ENCODE assay signal across 14 cellular contexts in genomic region chr6:75882734-75883133, GRCh38.
DNase-seq lines count a peak whose midpoint lies in the region; ATAC-seq lines count a peak whose summit lies in the region.
"Had no signal": no experiment of that assay in that cellular context is flagged by ENCODE, and none has a peak within 500 bp of the region (broad histone marks: within the 10 kb centered on the region; RNA-seq: fewer than 3 reads in every experiment).

No MANE protein-coding gene starts in this region.

- H3K36me3 Mint-ChIP-seq in activated naive CD4-positive, alpha-beta T cell treated with anti-CD3 and anti-CD28 coated beads, Interleukin-2, amount 10 ng/mL, durations not matched to agents 7 days and 5 days = no peaks in the 10 kb centered on the region

- no peaks in the 10 kb centered on the region for H3K9me3 Mint-ChIP-seq in activated naive CD4-positive, alpha-beta T cell treated with anti-CD3 and anti-CD28 coated beads, Interleukin-2, amount 10 ng/mL, durations not matched to agents 7 days and 5 days
- H3K9me3 Mint-ChIP-seq: neural crest cell had no signal

- no peaks in the 10 kb centered on the region for H3K27me3 Mint-ChIP-seq in activated naive CD4-positive, alpha-beta T cell treated with anti-CD3 and anti-CD28 coated beads, Interleukin-2, amount 10 ng/mL, durations not matched to agents 7 days and 5 days

- CTCF ChIA-PET in activated naive CD4-positive, alpha-beta T cell treated with anti-CD3 and anti-CD28 coated beads, Interleukin-2, amount 10 ng/mL, durations not matched to agents 7 days and 5 days (lab: Charles Lee) = no interaction called here

- no peaks in the 10 kb centered on the region for H3K4me1 Mint-ChIP-seq in activated naive CD4-positive, alpha-beta T cell treated with anti-CD3 and anti-CD28 coated beads, Interleukin-2, amount 10 ng/mL, durations not matched to agents 7 days and 5 days
- H3K4me1 Mint-ChIP-seq: neural crest cell had no signal

- no peak for ATAC-seq in GM19397 (IDR thresholded peaks at IDR 0.05; ENCODE audit: unreplicated experiment)
- ATAC-seq: gastrocnemius medialis had no signal

- H3K27ac Mint-ChIP-seq in activated naive CD4-positive, alpha-beta T cell treated with anti-CD3 and anti-CD28 coated beads, Interleukin-2, amount 10 ng/mL, durations not matched to agents 7 days and 5 days = no peak overlapping the region

- no peak overlapping the region for H3K4me3 Mint-ChIP-seq in activated naive CD4-positive, alpha-beta T cell treated with anti-CD3 and anti-CD28 coated beads, Interleukin-2, amount 10 ng/mL, durations not matched to agents 7 days and 5 days
- H3K4me3 Mint-ChIP-seq: neural crest cell had no signal

- peak; percentile 8 for DNase-seq in AG08396 (ENCODE audit: low spot score)
- peak; percentile 76 for DNase-seq in HS-5 (ENCODE audit: low read depth)
- peak; percentile 37 for DNase-seq in astrocyte of the hippocampus (ENCODE audit: low read depth, low spot score)
- DNase-seq in hepatic stellate cell (ENCODE audit: low spot score) = peak; percentile 40
- no peak for DNase-seq in occipital lobe (lab: John Stamatoyannopoulos, UW)
- no peak for DNase-seq in NCI-H1930 (lab: John Stamatoyannopoulos, UW)
- DNase-seq in activated naive CD4-positive, alpha-beta T cell treated with anti-CD3 and anti-CD28 coated beads, Interleukin-2, amount 10 ng/mL, durations not matched to agents 7 days and 5 days = no peak
- DNase-seq: central memory CD4-positive, alpha-beta T cell; gastrocnemius medialis; GOT3; left ventricle myocardium inferior; Peyer's patch had no signal

Comparison
In these comparisons a context has a peak if more than half of its experiments do, and no peak if none do; other contexts are left out.
1. DNase-seq: peak in AG08396 (single experiment), HS-5 (single experiment), astrocyte of the hippocampus (single experiment) and hepatic stellate cell (single experiment); none in occipital lobe (single experiment), NCI-H1930 (0 of 2) and activated naive CD4-positive, alpha-beta T cell treated with anti-CD3 and anti-CD28 coated beads, Interleukin-2, amount 10 ng/mL, durations not matched to agents 7 days and 5 days (single experiment).